Comparison of ENCODE assay signal across 10 cellular contexts in genomic region chr7:82335927-82336326, GRCh38.
DNase-seq lines count a peak whose midpoint lies in the region; ATAC-seq and TF ChIP-seq lines count a peak whose summit lies in the region.
"Had no signal": no experiment of that assay in that cellular context is flagged by ENCODE, and none has a peak within 500 bp of the region (broad histone marks: within the 10 kb centered on the region; RNA-seq: fewer than 3 reads in every experiment).

No MANE protein-coding gene starts in this region.

- H3K27ac Mint-ChIP-seq in endodermal cell = no peak overlapping the region

- ATAC-seq in HG02885 (IDR thresholded peaks at IDR 0.05; ENCODE audit: poor library complexity, unreplicated experiment) = no peak

- peaks cover 6% of the 10 kb centered on the region for H3K36me3 Mint-ChIP-seq in endodermal cell (ENCODE audit: low read depth)

- peak; percentile 23 for TF ChIP-seq CTCF in endodermal cell (conservative IDR thresholded peaks at IDR 0.05)
- no peak for TF ChIP-seq CTCF in brain microvascular endothelial cell (IDR thresholded peaks at IDR 0.05; ENCODE audit: low read depth, low read length, missing control alignments)

- H3K27ac ChIP-seq in endodermal cell (ENCODE audit: low read depth, low read length) (no peak overlapping the region), brain microvascular endothelial cell (no peak overlapping the region)
- H3K27ac ChIP-seq: thoracic aorta had no signal

- H3K36me3 ChIP-seq in endodermal cell (ENCODE audit: control insufficient read depth, insufficient read depth, low read length) = no peaks in the 10 kb centered on the region
- no peaks in the 10 kb centered on the region for H3K36me3 ChIP-seq in brain microvascular endothelial cell (replicated peaks)
- H3K36me3 ChIP-seq: thoracic aorta had no signal

- H3K4me1 Mint-ChIP-seq in endodermal cell = peaks cover 15% of the 10 kb centered on the region

- no peaks in the 10 kb centered on the region for H3K27me3 ChIP-seq in endodermal cell (ENCODE audit: control insufficient read depth, insufficient read depth, low read length, poor library complexity, severe bottlenecking)
- no peaks in the 10 kb centered on the region for H3K27me3 ChIP-seq in brain microvascular endothelial cell (replicated peaks)

- H3K9me3 ChIP-seq in endodermal cell (ENCODE audit: control insufficient read depth, low read length) = no peaks in the 10 kb centered on the region
- H3K9me3 ChIP-seq: thoracic aorta had no signal

- no peaks in the 10 kb centered on the region for H3K9me3 Mint-ChIP-seq in endodermal cell

- 95% methylated on average over 1 of the region's 1 CpG; no CpG with 5 or more reads in 1 of the 2 experiments for WGBS in endodermal cell (ENCODE audit: insufficient coverage in 1 of 2, insufficient read length in 1 of 2), 2 experiments

- H3K4me3 Mint-ChIP-seq in endodermal cell = no peak overlapping the region

- H3K9ac ChIP-seq in endodermal cell (ENCODE audit: extremely low read depth, low read length, poor library complexity, severe bottlenecking) = no peak overlapping the region

- DNase-seq in D341Med (ENCODE audit: low spot score) (peak; percentile 78), NAMALWA (ENCODE audit: low spot score) (peak; percentile 82), NCI-H526 treated with DMSO at 0.1 percent for 48 hours (lab: John Stamatoyannopoulos, UW) (peak; percentile 89), endodermal cell (no peak), COLO829 (ENCODE audit: low spot score) (no peak), brain microvascular endothelial cell (no peak)
- DNase-seq in stimulated activated naive CD4-positive, alpha-beta T cell treated with Interleukin-2 at 50 U/mL for 16 hours (lab: John Stamatoyannopoulos, UW) = no peak
- DNase-seq: activated CD8-positive, alpha-beta memory T cell treated with anti-CD3 and anti-CD28 coated beads, Interleukin-2, amount 50 U/mL, for 48 hours had no signal

- H3K4me3 ChIP-seq in endodermal cell (ENCODE audit: low read length) = no peak overlapping the region
- no peak overlapping the region for H3K4me3 ChIP-seq in brain microvascular endothelial cell (ENCODE audit: low read depth, low read length)
- H3K4me3 ChIP-seq: thoracic aorta had no signal

- in situ Hi-C loops in brain microvascular endothelial cell (cut with HindIII; ENCODE audit: low pct_ligation_motif_present, low sequenced_read_pairs) = no loop called here

- H3K27me3 Mint-ChIP-seq in endodermal cell (ENCODE audit: insufficient read depth) = no peaks in the 10 kb centered on the region

- H3K4me1 ChIP-seq in endodermal cell (ENCODE audit: control insufficient read depth, insufficient read depth, low read length) = peaks cover 5% of the 10 kb centered on the region

Comparison
In these comparisons a context has a peak if more than half of its experiments do, and no peak if none do; other contexts are left out.
1. DNase-seq: peak in D341Med (single experiment), NAMALWA (single experiment) and NCI-H526 treated with DMSO at 0.1 percent for 48 hours (single experiment); none in endodermal cell (single experiment), stimulated activated naive CD4-positive, alpha-beta T cell treated with Interleukin-2 at 50 U/mL for 16 hours (single experiment), COLO829 (single experiment) and brain microvascular endothelial cell (single experiment).